In the genomic region with DNA sequence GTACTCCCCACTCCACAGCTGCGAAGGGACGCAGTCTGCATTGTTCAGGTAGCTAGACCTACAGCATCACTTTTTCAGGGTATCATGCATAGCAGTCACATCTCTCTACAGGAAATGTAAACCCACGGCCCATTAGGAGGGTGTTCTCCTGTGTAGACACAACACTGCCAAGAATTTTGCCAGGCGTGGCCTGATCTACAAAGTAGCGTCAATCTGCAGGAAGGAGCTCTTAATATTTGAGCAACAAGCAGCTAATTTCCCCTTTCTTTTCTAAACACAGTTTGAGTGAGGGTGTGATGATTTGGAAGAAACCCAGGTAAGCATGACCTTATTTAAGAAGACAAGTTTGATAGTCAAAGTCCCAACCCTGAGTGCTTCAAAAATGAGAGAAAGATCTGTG, we compare ENCODE assay signal across 17 cellular contexts.
DNase-seq lines count a peak whose midpoint lies in the region; ATAC-seq and TF ChIP-seq lines count a peak whose summit lies in the region.
"Had no signal": no experiment of that assay in that cellular context is flagged by ENCODE, and none has a peak within 500 bp of the region (broad histone marks: within the 10 kb centered on the region; RNA-seq: fewer than 3 reads in every experiment).

No MANE protein-coding gene starts in this region.

- H3K9me3 Mint-ChIP-seq in stimulated activated memory B cell treated with anti-CD40 and anti-IgM and Interleukin-4, amounts not matched to agents 10 μg/mL and 1 μg/mL and 100 μg/mL, for 72 hours: no peaks in the 10 kb centered on the region

- H4K20me1 ChIP-seq in BLaER1: no peaks in the 10 kb centered on the region
- no peaks in the 10 kb centered on the region for H4K20me1 ChIP-seq in OCI-LY7 (ENCODE audit: insufficient read depth, low read length)

- no peaks in the 10 kb centered on the region for H3K27me3 Mint-ChIP-seq in stimulated activated memory B cell treated with anti-CD40 and anti-IgM and Interleukin-4, amounts not matched to agents 10 μg/mL and 1 μg/mL and 100 μg/mL, for 72 hours

- intact Hi-C loops in OCI-LY7 (cut with micrococcal nuclease; ENCODE audit: unreplicated experiment): no loop called here

- DNase-seq in OCI-LY7 (ENCODE audit: low spot score) (no peak), medulla oblongata (ENCODE audit: extremely low spot score) (peak; percentile 7), AG08395 (ENCODE audit: low spot score) (no peak), T1000 (lab: John Stamatoyannopoulos, UW) (no peak), NCI-H2107 treated with DMSO at 0.1 percent for 48 hours (lab: John Stamatoyannopoulos, UW; ENCODE audit: unreplicated experiment) (no peak)
- DNase-seq: 8988T; CD8-positive, alpha-beta T cell; COR-L47; DMS153; DMS79 treated with DMSO at 0.1 percent for 48 hours; EL; GOT3; IMR-90 had no signal

- H3K36me3 ChIP-seq in BLaER1 (no peaks in the 10 kb centered on the region), OCI-LY7 (ENCODE audit: insufficient read depth, low read length) (no peaks in the 10 kb centered on the region)
- H3K36me3 ChIP-seq: HAP-1 had no signal

- no peak overlapping the region for H2AFZ ChIP-seq in OCI-LY7 (ENCODE audit: low read length)

- H3K27me3 ChIP-seq in BLaER1: no peaks in the 10 kb centered on the region

- no peaks in the 10 kb centered on the region for H3K79me2 ChIP-seq in OCI-LY7 (ENCODE audit: insufficient read depth, low read depth, low read length)

- peak overlapping the region; percentile 38; the same call in 1 of the 2 replicates for H3K4me2 ChIP-seq in BLaER1
- H3K4me2 ChIP-seq in OCI-LY7 (ENCODE audit: low read length): 0 out of 2 replicates have a peak overlapping the region, but pooled peaks have one; percentile 2

- no peak for TF ChIP-seq CTCF in OCI-LY7 (conservative IDR thresholded peaks at IDR 0.05; ENCODE audit: low read length)

- H3K9ac ChIP-seq in BLaER1: no peak overlapping the region

- POLR2A ChIA-PET in OCI-LY7 (lab: Charles Lee): interaction anchor here (0.6 kb wide), 1 partner anchor 13 kb away, joined by 3 read pairs; no protein-coding TSS in a partner anchor

- H3K4me3 Mint-ChIP-seq in stimulated activated memory B cell treated with anti-CD40 and anti-IgM and Interleukin-4, amounts not matched to agents 10 μg/mL and 1 μg/mL and 100 μg/mL, for 72 hours: no peak overlapping the region
- H3K4me3 Mint-ChIP-seq: CD8-positive, alpha-beta T cell had no signal

- H3K27ac Mint-ChIP-seq in stimulated activated memory B cell treated with anti-CD40 and anti-IgM and Interleukin-4, amounts not matched to agents 10 μg/mL and 1 μg/mL and 100 μg/mL, for 72 hours: peak overlapping the region; percentile 74
- H3K27ac Mint-ChIP-seq: CD8-positive, alpha-beta T cell had no signal

- H3K36me3 Mint-ChIP-seq in stimulated activated memory B cell treated with anti-CD40 and anti-IgM and Interleukin-4, amounts not matched to agents 10 μg/mL and 1 μg/mL and 100 μg/mL, for 72 hours: no peaks in the 10 kb centered on the region
- H3K36me3 Mint-ChIP-seq: CD14-positive monocyte; CD8-positive, alpha-beta T cell had no signal

- no peaks in the 10 kb centered on the region for H3K9me2 ChIP-seq in OCI-LY7 (ENCODE audit: insufficient read depth, low read length)

- H3K27ac ChIP-seq in BLaER1 (no peak overlapping the region), OCI-LY7 (ENCODE audit: low read depth, low read length, poor library complexity, severe bottlenecking) (no peak overlapping the region)

- BruUV-seq in OCI-LY7 (replicated peaks; lab: Mats Ljungman, UMichigan): no TSS peak

- CTCF ChIA-PET in OCI-LY7 (lab: Charles Lee; ENCODE audit: unreplicated experiment): interaction anchor here (0.5 to 0.9 kb wide), 2 partner anchors 37 to 59 kb away, joined by 3 to 4 read pairs; no protein-coding TSS in a partner anchor

- H3K4me1 Mint-ChIP-seq in stimulated activated memory B cell treated with anti-CD40 and anti-IgM and Interleukin-4, amounts not matched to agents 10 μg/mL and 1 μg/mL and 100 μg/mL, for 72 hours: peaks cover 40% of the 10 kb centered on the region

- peak; percentile 24 for ATAC-seq in stimulated activated memory B cell treated with anti-CD40 and anti-IgM and Interleukin-4, amounts not matched to agents 10 μg/mL and 1 μg/mL and 100 μg/mL, for 72 hours
- ATAC-seq: CD8-positive, alpha-beta T cell had no signal

- H3K4me3 ChIP-seq in BLaER1 (no peak overlapping the region), OCI-LY7 (ENCODE audit: low read depth, low read length, poor library complexity, severe bottlenecking) (no peak overlapping the region)
- H3K4me3 ChIP-seq: HAP-1 had no signal

- H3K9me3 ChIP-seq in BLaER1 (no peaks in the 10 kb centered on the region; the same call in 1 of the 2 replicates), OCI-LY7 (ENCODE audit: low read length) (no peaks in the 10 kb centered on the region)
- H3K9me3 ChIP-seq: HAP-1 had no signal

- peaks cover 21% of the 10 kb centered on the region for H3K4me1 ChIP-seq in BLaER1
- H3K4me1 ChIP-seq in OCI-LY7 (ENCODE audit: insufficient read depth, low read length, poor library complexity, severe bottlenecking): peaks cover 25% of the 10 kb centered on the region
- H3K4me1 ChIP-seq: HAP-1 had no signal
